Comparison of ENCODE assay signal across 17 cellular contexts in genomic region chr18:37389684-37390368, GRCh38.
A peak's percentile ranks its signal among the peaks of the same experiment; 100 is the strongest.
DNase-seq lines count a peak whose midpoint lies in the region; ATAC-seq and TF ChIP-seq lines count a peak whose summit lies in the region.
"Had no signal": no experiment of that assay in that cellular context is flagged by ENCODE, and none has a peak within 500 bp of the region (broad histone marks: within the 10 kb centered on the region; RNA-seq: fewer than 3 reads in every experiment).

No MANE protein-coding gene starts in this region.

- TF ChIP-seq POLR2A in heart left ventricle (IDR thresholded peaks at IDR 0.05) = no peak

- no peak overlapping the region for H3K4me2 ChIP-seq in neuronal stem cell (ENCODE audit: insufficient read depth, low read length, poor library complexity, severe bottlenecking)
- H3K4me2 ChIP-seq: BLaER1, GM23338 had no signal

- peak overlapping the region; percentile 5 for H3K18ac ChIP-seq in neuronal stem cell (ENCODE audit: low read length)

- POLR2A ChIA-PET in CD8-positive, alpha-beta memory T cell (lab: Charles Lee) = no interaction called here

- intact Hi-C loops in Right ventricle myocardium inferior (cut with DNase I) (loop anchor here (5.0 kb wide), 1 partner anchor 47 kb away; no protein-coding TSS in a partner anchor), heart left ventricle (cut with DNase I) (loop anchor here in 9 of 10 donors (5.0 to 10.0 kb wide), 8 partner anchors 45 to 147 kb away; no protein-coding TSS in a partner anchor)

- no peak overlapping the region for H4K8ac ChIP-seq in neuronal stem cell (ENCODE audit: low read depth, low read length)

- H3K36me3 Mint-ChIP-seq in CD8-positive, alpha-beta memory T cell = no peaks in the 10 kb centered on the region
- H3K36me3 Mint-ChIP-seq: CD14-positive monocyte; CD4-positive, alpha-beta memory T cell had no signal

- no peak overlapping the region for H2BK120ac ChIP-seq in neuronal stem cell (ENCODE audit: low read depth, low read length)

- H3K27ac ChIP-seq in heart left ventricle (no peak overlapping the region), cingulate gyrus (ENCODE audit: low read depth, low read length) (peak overlapping the region; percentile 10), neuronal stem cell (replicated peaks; ENCODE audit: low read length) (no peak overlapping the region)
- no peak overlapping the region for H3K27ac ChIP-seq in CD8-positive, alpha-beta memory T cell (ENCODE audit: low read depth, low read length)
- H3K27ac ChIP-seq: BLaER1 had no signal

- H2AFZ ChIP-seq in neuronal stem cell (ENCODE audit: low read length) = no peak overlapping the region
- H2AFZ ChIP-seq: GM23338 had no signal

- H3K9me3 ChIP-seq in heart left ventricle (peaks cover 0 to 12% (median 0%) of the 10 kb centered on the region in 12 donors), neuronal stem cell (replicated peaks in 1 of 2; ENCODE audit: control insufficient read depth in 2 of 2, insufficient read depth in 1 of 2, low read depth in 1 of 2, low read length in 2 of 2) (peaks cover 5 to 9% of the 10 kb centered on the region in 2 donors)
- H3K9me3 ChIP-seq in CD8-positive, alpha-beta memory T cell (ENCODE audit: low read length) = no peaks in the 10 kb centered on the region

- TF ChIP-seq CTCF in heart left ventricle (IDR thresholded peaks at IDR 0.05) = no peak

- H3K4me1 Mint-ChIP-seq in CD8-positive, alpha-beta memory T cell = peaks cover 5 to 11% (median 6%) of the 10 kb centered on the region in 3 donors
- H3K4me1 Mint-ChIP-seq: CD14-positive monocyte had no signal

- peak overlapping the region; percentile 51 for H2AK5ac ChIP-seq in neuronal stem cell (ENCODE audit: low read depth, low read length)

- no peak overlapping the region for H3K14ac ChIP-seq in neuronal stem cell (ENCODE audit: low read length)

- H2BK5ac ChIP-seq in neuronal stem cell (ENCODE audit: low read length) = no peak overlapping the region

- no peaks in the 10 kb centered on the region for H3K79me1 ChIP-seq in neuronal stem cell (ENCODE audit: low read depth, low read length)

- peak overlapping the region; percentile 53 for H3K23ac ChIP-seq in neuronal stem cell (ENCODE audit: low read depth, low read length, poor library complexity)

- H3K4me3 Mint-ChIP-seq in CD8-positive, alpha-beta memory T cell = no peak overlapping the region
- H3K4me3 Mint-ChIP-seq: CD14-positive monocyte; CD4-positive, alpha-beta memory T cell; GM23338 had no signal

- H3K4ac ChIP-seq in neuronal stem cell (ENCODE audit: low read length) = no peak overlapping the region

- no peaks in the 10 kb centered on the region for H3K36me3 ChIP-seq in heart left ventricle
- H3K36me3 ChIP-seq in neuronal stem cell (replicated peaks in 1 of 2; ENCODE audit: control insufficient read depth in 2 of 2, insufficient read depth in 2 of 2, low read length in 2 of 2) = no peaks in the 10 kb centered on the region
- no peaks in the 10 kb centered on the region for H3K36me3 ChIP-seq in CD8-positive, alpha-beta memory T cell (ENCODE audit: insufficient read depth, low read length)
- H3K36me3 ChIP-seq: BLaER1 had no signal

- no peak overlapping the region for H3K4me3 ChIP-seq in heart left ventricle
- H3K4me3 ChIP-seq in neuronal stem cell (ENCODE audit: low read length in 2 of 2) = peak overlapping the region in 1 of 2 donors; percentile 37
- no peak overlapping the region for H3K4me3 ChIP-seq in CD8-positive, alpha-beta memory T cell (ENCODE audit: low read length)
- H3K4me3 ChIP-seq: BLaER1, GM23338 had no signal

- peaks cover 9 to 31% of the 10 kb centered on the region in 2 donors for H3K27me3 Mint-ChIP-seq in CD8-positive, alpha-beta memory T cell

- 92 to 96% (median 94%) methylated on average over 16 to 19 of the region's 19 CpGs for WGBS in heart left ventricle, 4 donors
- no CpG with 5 or more reads among the region's 19 CpGs for WGBS in neuronal stem cell (ENCODE audit: extremely low coverage in 2 of 2, insufficient read length in 2 of 2, insufficient replicate concordance in 1 of 2), 2 donors

- H2BK12ac ChIP-seq in neuronal stem cell (ENCODE audit: low read length) = no peak overlapping the region

- DNase-seq in Right ventricle myocardium inferior (ENCODE audit: missing footprints) (peak; percentile 40), heart left ventricle (no peak), neuronal stem cell (ENCODE audit: low spot score) (no peak), T1000 (lab: John Stamatoyannopoulos, UW) (no peak), DMS153 (lab: John Stamatoyannopoulos, UW) (no peak)
- DNase-seq in CD8-positive, alpha-beta memory T cell = no peak
- DNase-seq: 8988T; CD4-positive, alpha-beta memory T cell; DMS79 treated with DMSO at 0.1 percent for 48 hours; GF-D8; H7 had no signal

- H3K4me1 ChIP-seq in heart left ventricle (peaks cover 0 to 14% (median 7%) of the 10 kb centered on the region in 12 donors), neuronal stem cell (ENCODE audit: control insufficient read depth in 2 of 2, insufficient read depth in 1 of 2, low read depth in 1 of 2, low read length in 2 of 2) (peaks cover 7 to 12% of the 10 kb centered on the region in 2 donors)
- H3K4me1 ChIP-seq in CD8-positive, alpha-beta memory T cell (ENCODE audit: insufficient read depth, low read length) = no peaks in the 10 kb centered on the region

- H3K27ac Mint-ChIP-seq in CD8-positive, alpha-beta memory T cell = no peak overlapping the region
- H3K27ac Mint-ChIP-seq: CD4-positive, alpha-beta memory T cell; GM23338 had no signal

- peak overlapping the region; percentile 61 for H2BK15ac ChIP-seq in neuronal stem cell (ENCODE audit: low read length)

- H3K9ac ChIP-seq in neuronal stem cell (ENCODE audit: low read depth, low read length, poor library complexity) = no peak overlapping the region
- H3K9ac ChIP-seq: BLaER1 had no signal

- peaks cover 0 to 13% (median 0%) of the 10 kb centered on the region in 9 donors for H3K27me3 ChIP-seq in heart left ventricle
- H3K27me3 ChIP-seq in neuronal stem cell (ENCODE audit: control insufficient read depth in 3 of 3, insufficient read depth in 3 of 3, low read depth in 1 of 3, low read length in 3 of 3) = peaks cover 0 to 13% (median 0%) of the 10 kb centered on the region in 3 experiments
- H3K27me3 ChIP-seq in CD8-positive, alpha-beta memory T cell (ENCODE audit: insufficient read depth, low read length, poor library complexity, severe bottlenecking) = no peaks in the 10 kb centered on the region

- ATAC-seq in Right ventricle myocardium inferior (no peak), heart left ventricle (no peak), HG03280 (IDR thresholded peaks at IDR 0.05; ENCODE audit: unreplicated experiment) (no peak)
- ATAC-seq: GM23338, HCT116 had no signal

- CTCF ChIA-PET in CD8-positive, alpha-beta memory T cell (lab: Charles Lee) = no interaction called here

- H4K91ac ChIP-seq in neuronal stem cell (ENCODE audit: low read depth, low read length, poor library complexity) = no peak overlapping the region

- H3K9me3 Mint-ChIP-seq in CD8-positive, alpha-beta memory T cell = no peaks in the 10 kb centered on the region
- H3K9me3 Mint-ChIP-seq: CD4-positive, alpha-beta memory T cell had no signal
